In genomic region chr3:172286554-172287148, GRCh38 we compare ENCODE assay signal across 2 cellular contexts.
TF ChIP-seq lines count a peak whose summit lies in the region.

No MANE protein-coding gene starts in this region.

TF ChIP-seq in SK-N-SH, 30 proteins besides CTCF, POLR2A, EP300 and RAD21 (continued from another document):
- TF ChIP-seq, protein P1, sequence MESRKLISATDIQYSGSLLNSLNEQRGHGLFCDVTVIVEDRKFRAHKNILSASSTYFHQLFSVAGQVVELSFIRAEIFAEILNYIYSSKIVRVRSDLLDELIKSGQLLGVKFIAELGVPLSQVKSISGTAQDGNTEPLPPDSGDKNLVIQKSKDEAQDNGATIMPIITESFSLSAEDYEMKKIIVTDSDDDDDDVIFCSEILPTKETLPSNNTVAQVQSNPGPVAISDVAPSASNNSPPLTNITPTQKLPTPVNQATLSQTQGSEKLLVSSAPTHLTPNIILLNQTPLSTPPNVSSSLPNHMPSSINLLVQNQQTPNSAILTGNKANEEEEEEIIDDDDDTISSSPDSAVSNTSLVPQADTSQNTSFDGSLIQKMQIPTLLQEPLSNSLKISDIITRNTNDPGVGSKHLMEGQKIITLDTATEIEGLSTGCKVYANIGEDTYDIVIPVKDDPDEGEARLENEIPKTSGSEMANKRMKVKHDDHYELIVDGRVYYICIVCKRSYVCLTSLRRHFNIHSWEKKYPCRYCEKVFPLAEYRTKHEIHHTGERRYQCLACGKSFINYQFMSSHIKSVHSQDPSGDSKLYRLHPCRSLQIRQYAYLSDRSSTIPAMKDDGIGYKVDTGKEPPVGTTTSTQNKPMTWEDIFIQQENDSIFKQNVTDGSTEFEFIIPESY (IDR thresholded peaks at IDR 0.05; ENCODE audit: borderline replicate concordance, low read depth), result no peak
- TF ChIP-seq FOSL2 (IDR thresholded peaks at IDR 0.05; ENCODE audit: borderline replicate concordance, low read depth), result no peak
- no peak for TF ChIP-seq MEF2A (IDR thresholded peaks at IDR 0.05; ENCODE audit: borderline replicate concordance, low read depth)
- no peak for TF ChIP-seq EZH2phosphoT487 (IDR thresholded peaks at IDR 0.05; ENCODE audit: borderline replicate concordance, low read depth)

TF ChIP-seq in SK-N-SH treated with all-trans-retinoic acid at 6 μM for 48 hours, 23 proteins besides CTCF, POLR2A, EP300 and RAD21 (continued from another document):
- TF ChIP-seq PPARA (CRISPR knock-in tag; IDR thresholded peaks at IDR 0.05; ENCODE audit: borderline replicate concordance) (no peak), SNAI2 (CRISPR knock-in tag; IDR thresholded peaks at IDR 0.05) (no peak), ZFP30 (CRISPR knock-in tag; IDR thresholded peaks at IDR 0.05) (no peak), ZFP3 (CRISPR knock-in tag; IDR thresholded peaks at IDR 0.05) (no peak), OSR1 (CRISPR knock-in tag; IDR thresholded peaks at IDR 0.05) (no peak)
TF ChIP-seq in SK-N-SH treated with all-trans-retinoic acid at 6 μM for 48 hours: peak in this region for 0.
